In genomic region chr7:151519045-151519764, GRCh38 we compare ENCODE assay signal across 7 cellular contexts. TPM values are rescaled to one million over a fixed set of nuclear protein-coding genes. Genes with fewer than 3 reads are reported as not detected.
DNase-seq lines count a peak whose midpoint lies in the region; ATAC-seq lines count a peak whose summit lies in the region.

No MANE protein-coding gene starts in this region.

- ATAC-seq in GM18867 (IDR thresholded peaks at IDR 0.05; ENCODE audit: unreplicated experiment) (peak; percentile 44), HG02943 (IDR thresholded peaks at IDR 0.05; ENCODE audit: low read depth, unreplicated experiment) (peak; percentile 61)

- DNase-seq in NCI-H69 (lab: John Stamatoyannopoulos, UW) (peak; percentile 61), dermis blood vessel endothelial cell (peak; percentile 50), left kidney (ENCODE audit: low read depth, low spot score) (peak; percentile 80)
- DNase-seq in activated CD8-positive, alpha-beta memory T cell treated with anti-CD3 and anti-CD28 coated beads for 24 hours, result peak; percentile 85
- peak; percentile 60 for DNase-seq in stimulated activated CD4-positive, alpha-beta T cell treated with anti-CD3 and anti-CD28 coated beads, Interleukin-12 subunit alpha, Interleukin-12 subunit beta, amount 100 ng/mL, for 4 hours

RNA-seq across cellular contexts. Expression of gene RHEB, which starts 0.5 kb away (rescaled TPM):
- total RNA-seq in dermis blood vessel endothelial cell, result 71.0 and 73.0 TPM in 2 replicates

Comparison
In these comparisons a context has a peak if more than half of its experiments do, and no peak if none do; other contexts are left out.
1. Peak in every context shown above with its lines: DNase-seq and ATAC-seq.